In the genomic region with DNA sequence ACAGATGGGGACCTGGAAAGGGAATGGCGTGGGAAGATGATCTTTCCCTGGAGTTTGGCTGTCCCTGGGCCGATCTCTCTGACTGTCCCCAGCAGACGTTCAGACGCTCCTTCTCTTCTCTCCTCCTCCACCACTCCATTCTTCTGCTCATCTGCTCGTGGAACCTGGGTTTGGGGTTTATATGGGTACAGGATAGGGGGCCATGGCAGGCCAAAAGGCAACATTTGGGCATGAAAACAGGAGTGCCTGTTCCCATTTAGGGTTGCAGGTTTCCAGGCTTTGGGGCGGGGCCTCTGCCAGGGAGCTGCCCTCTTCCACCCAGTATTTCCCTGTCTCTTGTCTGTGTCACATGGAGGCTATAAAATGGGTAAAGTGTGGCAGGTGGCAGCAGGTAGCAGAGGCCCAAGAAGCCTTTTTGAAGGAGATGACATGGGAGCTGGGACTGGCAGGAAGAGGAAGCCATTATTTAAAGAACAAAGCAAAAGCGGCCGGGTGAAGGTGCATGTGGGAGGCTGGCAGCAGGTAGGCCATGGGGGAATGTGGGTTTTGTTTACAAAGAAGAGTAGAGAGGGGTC, we compare ENCODE assay signal across 25 cellular contexts.
A peak's percentile ranks its signal among the peaks of the same experiment; 100 is the strongest.
DNase-seq lines count a peak whose midpoint lies in the region; FAIRE-seq and TF ChIP-seq lines count a peak whose summit lies in the region.
"Had no signal": no experiment of that assay in that cellular context is flagged by ENCODE, and none has a peak within 500 bp of the region (broad histone marks: within the 10 kb centered on the region; RNA-seq: fewer than 3 reads in every experiment).

No MANE protein-coding gene starts in this region.

- H3K36me3 ChIP-seq in sigmoid colon (no peaks in the 10 kb centered on the region), kidney (ENCODE audit: control insufficient read depth in 1 of 2, insufficient read depth in 2 of 2, low read length in 2 of 2) (no peaks in the 10 kb centered on the region)
- H3K36me3 ChIP-seq: BLaER1 had no signal

- DNase-seq in activated effector memory CD4-positive, alpha-beta T cell treated with anti-CD3 and anti-CD28 coated beads, Interleukin-2, amount 50 U/mL, for 16 hours: peak; percentile 5
- no peak for DNase-seq in activated effector memory CD4-positive, alpha-beta T cell treated with Interleukin-2 at 50 U/mL for 16 hours
- DNase-seq in CD14-positive monocyte (ENCODE audit: low spot score): peak; percentile 13
- DNase-seq in mesenteric fat pad (ENCODE audit: low spot score): peak; percentile 57
- peak; percentile 29 for DNase-seq in sigmoid colon
- no peak for DNase-seq in kidney
- DNase-seq in activated CD4-positive, CD25-positive, alpha-beta regulatory T cell (lab: John Stamatoyannopoulos, UW): no peak
- DNase-seq in HCEC 1CT: no peak
- DNase-seq: CD4-positive, alpha-beta T cell; CD8-positive, alpha-beta memory T cell; DMS 273 treated with DMSO at 0.1 percent for 48 hours; DMS79; EL; GDM1; GM23248; H7 had no signal

- no peak overlapping the region for H3K9ac ChIP-seq in kidney (ENCODE audit: low read length in 2 of 2)
- H3K9ac ChIP-seq: BLaER1, GM23248 had no signal

- peaks cover 0 to 7% (median 0%) of the 10 kb centered on the region in 4 donors for H3K4me1 ChIP-seq in sigmoid colon
- no peaks in the 10 kb centered on the region for H3K4me1 ChIP-seq in kidney (ENCODE audit: control insufficient read depth in 1 of 2, insufficient read depth in 1 of 2, low read depth in 1 of 2, low read length in 2 of 2)

- H3K27me3 Mint-ChIP-seq in CD14-positive monocyte (ENCODE audit: low read depth in 3 of 3): peaks cover 8 to 37% (median 12%) of the 10 kb centered on the region in 3 donors

- no peak overlapping the region for H3K4me3 ChIP-seq in sigmoid colon
- no peak overlapping the region for H3K4me3 ChIP-seq in kidney (ENCODE audit: low read length in 2 of 2)
- H3K4me3 ChIP-seq: BLaER1, GM12878, GM23248 had no signal

- FAIRE-seq in kidney (lab: Jason Lieb, UNC): no peak
- FAIRE-seq: A204.1, D721Med, GM12878, GM19239, H1 had no signal

- TF ChIP-seq EP300 in sigmoid colon (IDR thresholded peaks at IDR 0.05): no peak

- 68 to 73% methylated on average over 8 of the region's 8 CpGs for WGBS in sigmoid colon, 2 donors

- intact Hi-C loops in CD14-positive monocyte (cut with micrococcal nuclease) (no loop called here), sigmoid colon (cut with DNase I) (loop anchor here (5.0 kb wide), 1 partner anchor 510 kb away; no protein-coding TSS in a partner anchor), kidney (cut with DNase I) (no loop called here)

- peaks cover 0 to 29% (median 5%) of the 10 kb centered on the region in 3 donors for H3K27me3 ChIP-seq in sigmoid colon

- no peaks in the 10 kb centered on the region for H3K4me1 Mint-ChIP-seq in CD14-positive monocyte
- H3K4me1 Mint-ChIP-seq: B cell had no signal

- H3K9me3 ChIP-seq in sigmoid colon: no peaks in the 10 kb centered on the region
- H3K9me3 ChIP-seq in kidney (ENCODE audit: control insufficient read depth in 1 of 2, low read length in 2 of 2): no peaks in the 10 kb centered on the region
- H3K9me3 ChIP-seq: BLaER1 had no signal

- no peaks in the 10 kb centered on the region for H3K36me3 Mint-ChIP-seq in CD14-positive monocyte
- H3K36me3 Mint-ChIP-seq: CD8-positive, alpha-beta memory T cell had no signal

- no peak for TF ChIP-seq POLR2A in sigmoid colon (IDR thresholded peaks at IDR 0.05)

- H3K27ac ChIP-seq in sigmoid colon: no peak overlapping the region
- H3K27ac ChIP-seq in kidney (ENCODE audit: low read depth in 2 of 2, low read length in 2 of 2): no peak overlapping the region
- H3K27ac ChIP-seq: 22Rv1, BLaER1, C4-2B, GM23248 had no signal

- no peak overlapping the region for H3K27ac Mint-ChIP-seq in CD14-positive monocyte
- H3K27ac Mint-ChIP-seq: B cell; CD4-positive, alpha-beta T cell; CD8-positive, alpha-beta memory T cell had no signal

- peaks cover 0 to 2% (median 0%) of the 10 kb centered on the region in 7 donors for H3K9me3 Mint-ChIP-seq in CD14-positive monocyte
- H3K9me3 Mint-ChIP-seq: CD4-positive, alpha-beta T cell had no signal

- no peak overlapping the region for H3K4me3 Mint-ChIP-seq in CD14-positive monocyte
- H3K4me3 Mint-ChIP-seq: B cell; CD4-positive, alpha-beta T cell; CD8-positive, alpha-beta memory T cell had no signal

- TF ChIP-seq CTCF in CD14-positive monocyte (IDR thresholded peaks at IDR 0.05): no peak
- no peak for TF ChIP-seq CTCF in sigmoid colon (IDR thresholded peaks at IDR 0.05)
- no peak for TF ChIP-seq CTCF in kidney (IDR thresholded peaks at IDR 0.05; ENCODE audit: borderline replicate concordance, extremely low read depth, insufficient read depth)

Comparison
In these comparisons a context has a peak if more than half of its experiments do, and no peak if none do; other contexts are left out.
1. DNase-seq: peak in activated effector memory CD4-positive, alpha-beta T cell treated with anti-CD3 and anti-CD28 coated beads, Interleukin-2, amount 50 U/mL, for 16 hours (single experiment), CD14-positive monocyte (single experiment), mesenteric fat pad (single experiment) and sigmoid colon (single experiment); none in activated effector memory CD4-positive, alpha-beta T cell treated with Interleukin-2 at 50 U/mL for 16 hours (single experiment), kidney (single experiment), activated CD4-positive, CD25-positive, alpha-beta regulatory T cell (0 of 4) and HCEC 1CT (single experiment).